Comparison of ENCODE assay signal across 1 cellular context in the genomic region with DNA sequence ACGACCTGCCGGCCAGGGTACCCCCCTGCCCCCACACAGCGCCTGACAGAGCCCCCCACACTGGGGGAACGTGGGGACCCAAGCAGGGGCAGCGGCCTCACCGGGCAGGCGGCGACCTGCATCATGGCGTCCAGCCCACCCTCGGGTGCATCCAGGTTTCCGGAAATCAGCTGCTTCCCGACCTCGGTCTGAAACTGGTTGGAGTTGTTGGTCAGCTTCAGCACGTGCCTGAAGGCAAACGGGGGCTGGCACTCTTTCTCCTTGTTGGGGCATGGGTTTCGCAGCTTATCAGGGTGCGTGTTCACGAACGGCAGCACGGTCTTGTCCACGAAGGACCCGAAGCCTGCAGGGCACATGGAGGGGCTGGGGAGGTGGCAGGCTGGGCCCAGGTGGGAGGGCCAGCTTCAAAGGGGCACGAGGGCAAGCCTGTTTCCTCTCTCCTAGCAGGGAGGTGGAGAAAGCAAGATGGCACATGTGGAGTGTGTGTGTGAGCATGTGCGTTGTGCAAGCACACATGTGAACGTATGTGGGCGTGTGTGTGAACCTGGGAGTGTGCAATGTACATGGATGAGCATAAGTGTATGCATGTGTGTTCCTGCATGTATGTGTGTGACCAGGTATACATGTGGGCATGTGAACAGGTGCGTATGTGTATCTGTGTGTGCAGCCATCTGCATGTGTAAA.
TF ChIP-seq lines count a peak whose summit lies in the region.

No MANE protein-coding gene starts in this region.

TF ChIP-seq in GM12878, 131 proteins besides CTCF, POLR2A, EP300 and RAD21:
- TF ChIP-seq ZNF384 (IDR thresholded peaks at IDR 0.05; ENCODE audit: borderline replicate concordance, low read depth, low read length) (no peak), FOXM1 (IDR thresholded peaks at IDR 0.05; ENCODE audit: low read depth, low read length) (no peak), TCF12 (IDR thresholded peaks at IDR 0.05; ENCODE audit: low read depth, low read length) (no peak), NBN (IDR thresholded peaks at IDR 0.05) (no peak), CBX5 (IDR thresholded peaks at IDR 0.05; ENCODE audit: low read depth) (no peak), NFYA (IDR thresholded peaks at IDR 0.05; ENCODE audit: borderline replicate concordance, low read depth, low read length) (no peak), NR2F1 (conservative IDR thresholded peaks at IDR 0.05) (no peak), TCF3 (IDR thresholded peaks at IDR 0.05; ENCODE audit: borderline replicate concordance, insufficient read depth, low read depth, low read length) (peak; percentile 17; the same call in 1 of the 2 replicates), SPI1 (IDR thresholded peaks at IDR 0.05; ENCODE audit: borderline replicate concordance, insufficient read depth, low read depth, low read length) (no peak), NFXL1 (IDR thresholded peaks at IDR 0.05; ENCODE audit: borderline replicate concordance) (no peak)
- TF ChIP-seq, protein P1, sequence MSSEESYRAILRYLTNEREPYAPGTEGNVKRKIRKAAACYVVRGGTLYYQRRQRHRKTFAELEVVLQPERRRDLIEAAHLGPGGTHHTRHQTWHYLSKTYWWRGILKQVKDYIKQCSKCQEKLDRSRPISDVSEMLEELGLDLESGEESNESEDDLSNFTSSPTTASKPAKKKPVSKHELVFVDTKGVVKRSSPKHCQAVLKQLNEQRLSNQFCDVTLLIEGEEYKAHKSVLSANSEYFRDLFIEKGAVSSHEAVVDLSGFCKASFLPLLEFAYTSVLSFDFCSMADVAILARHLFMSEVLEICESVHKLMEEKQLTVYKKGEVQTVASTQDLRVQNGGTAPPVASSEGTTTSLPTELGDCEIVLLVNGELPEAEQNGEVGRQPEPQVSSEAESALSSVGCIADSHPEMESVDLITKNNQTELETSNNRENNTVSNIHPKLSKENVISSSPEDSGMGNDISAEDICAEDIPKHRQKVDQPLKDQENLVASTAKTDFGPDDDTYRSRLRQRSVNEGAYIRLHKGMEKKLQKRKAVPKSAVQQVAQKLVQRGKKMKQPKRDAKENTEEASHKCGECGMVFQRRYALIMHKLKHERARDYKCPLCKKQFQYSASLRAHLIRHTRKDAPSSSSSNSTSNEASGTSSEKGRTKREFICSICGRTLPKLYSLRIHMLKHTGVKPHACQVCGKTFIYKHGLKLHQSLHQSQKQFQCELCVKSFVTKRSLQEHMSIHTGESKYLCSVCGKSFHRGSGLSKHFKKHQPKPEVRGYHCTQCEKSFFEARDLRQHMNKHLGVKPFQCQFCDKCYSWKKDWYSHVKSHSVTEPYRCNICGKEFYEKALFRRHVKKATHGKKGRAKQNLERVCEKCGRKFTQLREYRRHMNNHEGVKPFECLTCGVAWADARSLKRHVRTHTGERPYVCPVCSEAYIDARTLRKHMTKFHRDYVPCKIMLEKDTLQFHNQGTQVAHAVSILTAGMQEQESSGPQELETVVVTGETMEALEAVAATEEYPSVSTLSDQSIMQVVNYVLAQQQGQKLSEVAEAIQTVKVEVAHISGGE (CRISPR knock-in tag; IDR thresholded peaks at IDR 0.05), result no peak
- TF ChIP-seq, protein P2, sequence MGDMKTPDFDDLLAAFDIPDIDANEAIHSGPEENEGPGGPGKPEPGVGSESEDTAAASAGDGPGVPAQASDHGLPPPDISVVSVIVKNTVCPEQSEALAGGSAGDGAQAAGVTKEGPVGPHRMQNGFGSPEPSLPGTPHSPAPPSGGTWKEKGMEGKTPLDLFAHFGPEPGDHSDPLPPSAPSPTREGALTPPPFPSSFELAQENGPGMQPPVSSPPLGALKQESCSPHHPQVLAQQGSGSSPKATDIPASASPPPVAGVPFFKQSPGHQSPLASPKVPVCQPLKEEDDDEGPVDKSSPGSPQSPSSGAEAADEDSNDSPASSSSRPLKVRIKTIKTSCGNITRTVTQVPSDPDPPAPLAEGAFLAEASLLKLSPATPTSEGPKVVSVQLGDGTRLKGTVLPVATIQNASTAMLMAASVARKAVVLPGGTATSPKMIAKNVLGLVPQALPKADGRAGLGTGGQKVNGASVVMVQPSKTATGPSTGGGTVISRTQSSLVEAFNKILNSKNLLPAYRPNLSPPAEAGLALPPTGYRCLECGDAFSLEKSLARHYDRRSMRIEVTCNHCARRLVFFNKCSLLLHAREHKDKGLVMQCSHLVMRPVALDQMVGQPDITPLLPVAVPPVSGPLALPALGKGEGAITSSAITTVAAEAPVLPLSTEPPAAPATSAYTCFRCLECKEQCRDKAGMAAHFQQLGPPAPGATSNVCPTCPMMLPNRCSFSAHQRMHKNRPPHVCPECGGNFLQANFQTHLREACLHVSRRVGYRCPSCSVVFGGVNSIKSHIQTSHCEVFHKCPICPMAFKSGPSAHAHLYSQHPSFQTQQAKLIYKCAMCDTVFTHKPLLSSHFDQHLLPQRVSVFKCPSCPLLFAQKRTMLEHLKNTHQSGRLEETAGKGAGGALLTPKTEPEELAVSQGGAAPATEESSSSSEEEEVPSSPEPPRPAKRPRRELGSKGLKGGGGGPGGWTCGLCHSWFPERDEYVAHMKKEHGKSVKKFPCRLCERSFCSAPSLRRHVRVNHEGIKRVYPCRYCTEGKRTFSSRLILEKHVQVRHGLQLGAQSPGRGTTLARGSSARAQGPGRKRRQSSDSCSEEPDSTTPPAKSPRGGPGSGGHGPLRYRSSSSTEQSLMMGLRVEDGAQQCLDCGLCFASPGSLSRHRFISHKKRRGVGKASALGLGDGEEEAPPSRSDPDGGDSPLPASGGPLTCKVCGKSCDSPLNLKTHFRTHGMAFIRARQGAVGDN (IDR thresholded peaks at IDR 0.05), result no peak
- TF ChIP-seq, protein P3, sequence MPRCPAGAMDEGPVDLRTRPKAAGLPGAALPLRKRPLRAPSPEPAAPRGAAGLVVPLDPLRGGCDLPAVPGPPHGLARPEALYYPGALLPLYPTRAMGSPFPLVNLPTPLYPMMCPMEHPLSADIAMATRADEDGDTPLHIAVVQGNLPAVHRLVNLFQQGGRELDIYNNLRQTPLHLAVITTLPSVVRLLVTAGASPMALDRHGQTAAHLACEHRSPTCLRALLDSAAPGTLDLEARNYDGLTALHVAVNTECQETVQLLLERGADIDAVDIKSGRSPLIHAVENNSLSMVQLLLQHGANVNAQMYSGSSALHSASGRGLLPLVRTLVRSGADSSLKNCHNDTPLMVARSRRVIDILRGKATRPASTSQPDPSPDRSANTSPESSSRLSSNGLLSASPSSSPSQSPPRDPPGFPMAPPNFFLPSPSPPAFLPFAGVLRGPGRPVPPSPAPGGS (IDR thresholded peaks at IDR 0.05; ENCODE audit: borderline replicate concordance, insufficient read depth, low read depth, low read length, poor library complexity, severe bottlenecking), result peak; percentile 77
